ENCODE assay signal across 8 cellular contexts in the genomic region with DNA sequence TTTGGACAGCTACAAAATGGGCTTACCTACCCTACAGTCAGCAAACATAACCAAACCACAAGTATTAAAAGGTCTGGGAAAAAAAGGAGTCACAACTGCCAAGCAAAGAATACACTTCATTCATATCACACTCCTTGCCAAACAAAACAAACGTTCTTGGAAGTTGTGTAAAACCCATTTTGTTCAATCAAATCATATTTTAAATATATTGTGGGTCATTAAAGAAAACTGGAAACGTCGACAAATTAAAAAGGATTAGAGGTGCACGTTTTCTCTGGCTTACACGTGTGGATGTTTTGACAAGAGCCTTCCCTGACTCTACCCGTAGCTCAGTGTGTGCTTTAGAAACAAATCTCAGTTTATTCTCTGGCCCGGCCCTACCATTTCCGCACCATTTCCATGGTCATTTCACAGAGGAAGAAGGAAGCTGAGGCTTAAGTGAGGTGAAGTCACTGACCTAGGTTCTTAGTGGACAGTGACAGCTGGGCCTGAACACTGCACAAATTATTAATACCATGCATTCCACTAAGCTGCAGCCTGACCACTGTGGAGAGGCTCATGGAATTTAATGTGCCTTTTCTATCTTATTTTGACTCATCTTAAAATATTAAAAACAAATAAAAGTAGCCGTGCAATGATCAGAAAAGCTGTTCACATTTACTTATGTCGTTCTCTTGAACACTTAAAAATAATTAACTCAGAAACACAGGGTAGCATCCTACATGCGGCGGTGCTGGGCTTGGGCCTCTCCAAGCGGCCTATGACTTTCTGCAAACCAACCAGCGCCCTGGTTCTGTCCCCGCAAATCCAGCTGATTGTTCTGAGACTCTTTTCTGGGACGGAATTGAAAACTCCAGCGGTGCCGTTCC. TPM values are rescaled to one million over a fixed set of nuclear protein-coding genes. Genes with fewer than 3 reads are reported as not detected.
A peak's percentile ranks its signal among the peaks of the same experiment; 100 is the strongest.
DNase-seq lines count a peak whose midpoint lies in the region; ATAC-seq and TF ChIP-seq lines count a peak whose summit lies in the region.

No MANE protein-coding gene starts in this region.

- H3K27ac Mint-ChIP-seq in chondrocyte (ENCODE audit: unreplicated experiment): peak overlapping the region; percentile 88

- H3K36me3 ChIP-seq in DOHH2 (ENCODE audit: control insufficient read depth, low read length) (no peaks in the 10 kb centered on the region), lower lobe of right lung (no peaks in the 10 kb centered on the region), thyroid gland (no peaks in the 10 kb centered on the region)

- H3K36me3 Mint-ChIP-seq in chondrocyte (ENCODE audit: low read depth): peaks cover 3% of the 10 kb centered on the region

- peaks cover 22% of the 10 kb centered on the region for H3F3A ChIP-seq in DOHH2 (ENCODE audit: control insufficient read depth, insufficient read depth)

- ATAC-seq in lower lobe of right lung: peak; percentile 35 to 36
- no peak for ATAC-seq in GM21825 (IDR thresholded peaks at IDR 0.05; ENCODE audit: unreplicated experiment)

- H3K4me2 ChIP-seq in DOHH2 (ENCODE audit: low read length): peak overlapping the region; percentile 99

- H3K9me3 ChIP-seq in DOHH2 (ENCODE audit: control insufficient read depth, insufficient read depth, low read length) (no peaks in the 10 kb centered on the region), lower lobe of right lung (no peaks in the 10 kb centered on the region), thyroid gland (no peaks in the 10 kb centered on the region)

- no peak for TF ChIP-seq POLR2A in thyroid gland (IDR thresholded peaks at IDR 0.05)

- peaks cover 66% of the 10 kb centered on the region for H3K4me1 ChIP-seq in DOHH2 (ENCODE audit: control insufficient read depth, low read length)
- peaks cover 25% of the 10 kb centered on the region for H3K4me1 ChIP-seq in lower lobe of right lung
- H3K4me1 ChIP-seq in thyroid gland: peaks cover 9 to 12% of the 10 kb centered on the region in 2 donors

- H3K4me3 Mint-ChIP-seq in chondrocyte (ENCODE audit: unreplicated experiment): peak overlapping the region; percentile 92

- no peaks in the 10 kb centered on the region for H3K9me3 Mint-ChIP-seq in chondrocyte (ENCODE audit: low read depth)

- peaks cover 23% of the 10 kb centered on the region for H3K4me1 Mint-ChIP-seq in chondrocyte (ENCODE audit: low read depth)

- H3K27ac ChIP-seq in DOHH2 (ENCODE audit: low read depth, low read length) (peak overlapping the region; percentile 98; the same call in 1 of the 2 replicates), lower lobe of right lung (peak overlapping the region; percentile 85), thyroid gland (peak overlapping the region; percentile 27 to 74 (median 30))

- DNase-seq in NAMALWA (ENCODE audit: low spot score): peak; percentile 16
- DNase-seq in chondrocyte (ENCODE audit: low spot score): no peak
- peak; percentile 44 for DNase-seq in lower lobe of right lung
- DNase-seq in thyroid gland: no peak
- no peak for DNase-seq in NCI-H2227 (lab: John Stamatoyannopoulos, UW; ENCODE audit: unreplicated experiment)
- no peak for DNase-seq in NCI-H1105 treated with DMSO at 0.1 percent for 48 hours (lab: John Stamatoyannopoulos, UW)

- H3K27me3 ChIP-seq in DOHH2 (ENCODE audit: control insufficient read depth, low read length): no peaks in the 10 kb centered on the region
- H3K27me3 ChIP-seq in lower lobe of right lung (ENCODE audit: low read depth): no peaks in the 10 kb centered on the region
- H3K27me3 ChIP-seq in thyroid gland: no peaks in the 10 kb centered on the region

- H4K20me1 ChIP-seq in DOHH2 (ENCODE audit: control insufficient read depth, insufficient read depth, low read depth, low read length): no peaks in the 10 kb centered on the region

- intact Hi-C loops in lower lobe of right lung (cut with DNase I): no loop called here
- intact Hi-C loops in thyroid gland (cut with DNase I): no loop called here

- H3K79me2 ChIP-seq in DOHH2 (ENCODE audit: control insufficient read depth, low read length): peaks cover 29% of the 10 kb centered on the region

- H3K4me3 ChIP-seq in DOHH2 (ENCODE audit: low read length): peak overlapping the region; percentile 83
- H3K4me3 ChIP-seq in lower lobe of right lung: peak overlapping the region; percentile 83
- H3K4me3 ChIP-seq in thyroid gland (replicated peaks in 1 of 3): peak overlapping the region; percentile 3 to 75 (median 48)

- no peak for TF ChIP-seq CTCF in DOHH2 (IDR thresholded peaks at IDR 0.05; ENCODE audit: low read depth, low read length, poor library complexity, severe bottlenecking)
- TF ChIP-seq CTCF in chondrocyte (IDR thresholded peaks at IDR 0.05): no peak
- no peak for TF ChIP-seq CTCF in lower lobe of right lung (IDR thresholded peaks at IDR 0.05)
- TF ChIP-seq CTCF in thyroid gland (IDR thresholded peaks at IDR 0.05): no peak

- no peaks in the 10 kb centered on the region for H3K27me3 Mint-ChIP-seq in chondrocyte (ENCODE audit: low read depth)

- H3K9me2 ChIP-seq in DOHH2 (replicated peaks; ENCODE audit: control insufficient read depth, low read length): no peaks in the 10 kb centered on the region

- 15 to 20% methylated on average over 18 of the region's 18 CpGs for WGBS in thyroid gland, 2 donors

RNA-seq across cellular contexts. Expression of a gene that starts 1.0 kb away (rescaled TPM):
- total RNA-seq in chondrocyte (13.5 to 21.8 TPM (median 16.6 TPM) in 3 replicates), lower lobe of right lung (30.1 TPM), thyroid gland (10 to 100 TPM; 14.6 to 21.2 (median 20.2) TPM)

RNA-seq across cellular contexts. Expression of a gene that starts 38.2 kb away (rescaled TPM):
- not detected in 3 replicates for total RNA-seq in chondrocyte
- 17.1 TPM for total RNA-seq in lower lobe of right lung
- not detected for total RNA-seq in thyroid gland

Comparison
In these comparisons a context has a peak if more than half of its experiments do, and no peak if none do; other contexts are left out.
1. H3K27ac ChIP-seq: peak in every context shown above with its lines; median percentile 98 in DOHH2; 85 in lower lobe of right lung; 30 in thyroid gland.
2. DNase-seq: peak in NAMALWA (single experiment) and lower lobe of right lung (single experiment); none in chondrocyte (single experiment), thyroid gland (0 of 2), NCI-H2227 (single experiment) and NCI-H1105 treated with DMSO at 0.1 percent for 48 hours (single experiment).
3. RNA of a gene that starts 38.2 kb away (total RNA-seq): 17.1 TPM in lower lobe of right lung (single experiment); not detected in chondrocyte and not detected in thyroid gland; every median in the first group is over 10 times any median in the second.
4. Peak in every context shown above with its lines, with median percentiles within 50 percentile points of each other: H3K4me3 ChIP-seq.